8 cellular contexts compared by ENCODE assay signal in the genomic region with DNA sequence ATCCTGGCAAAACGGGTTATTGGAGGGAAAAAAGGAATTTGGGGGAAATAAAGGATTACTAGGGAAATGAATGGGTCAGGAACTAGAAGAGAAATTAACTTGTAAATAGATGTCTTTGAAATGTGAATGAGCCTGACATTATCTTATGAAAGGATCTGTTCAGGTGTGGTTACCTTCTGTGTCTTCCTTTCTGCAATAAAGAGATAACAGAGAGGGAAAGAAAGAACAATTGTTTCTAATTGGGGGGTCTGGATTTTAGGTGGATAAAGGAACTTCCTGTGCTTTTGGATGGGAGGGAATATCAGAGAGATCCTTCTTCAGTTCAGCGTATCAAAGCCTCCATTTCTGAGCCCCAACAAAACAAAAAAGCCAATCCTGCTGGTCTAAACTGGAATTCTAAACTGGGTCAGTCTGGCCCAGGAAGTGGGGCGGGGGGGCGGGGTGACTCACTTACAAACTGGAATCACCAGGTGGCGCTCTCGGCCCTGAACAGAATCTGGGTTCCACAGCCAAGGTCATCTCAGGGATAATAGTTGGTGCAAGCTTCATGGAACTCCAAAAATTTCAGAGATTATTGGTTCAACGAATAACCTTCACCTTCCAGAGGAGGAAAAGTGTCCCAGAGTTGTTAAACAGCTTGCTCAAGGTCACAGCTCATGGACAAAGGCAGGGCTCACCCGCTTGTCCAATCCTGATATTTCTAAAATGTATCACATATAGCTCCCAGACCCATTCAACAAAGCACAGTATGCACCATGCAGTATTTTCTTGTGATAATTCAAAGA. TPM values are rescaled to one million over a fixed set of nuclear protein-coding genes. Genes with fewer than 3 reads are reported as not detected.
A peak's percentile ranks its signal among the peaks of the same experiment; 100 is the strongest.
DNase-seq lines count a peak whose midpoint lies in the region; ATAC-seq and TF ChIP-seq lines count a peak whose summit lies in the region.

No MANE protein-coding gene starts in this region.

- H3K9me3 ChIP-seq in right lobe of liver, result no peaks in the 10 kb centered on the region

- no peaks in the 10 kb centered on the region for H3K9me3 Mint-ChIP-seq in activated CD4-positive, alpha-beta T cell treated with anti-CD3 and anti-CD28 coated beads, Interleukin-2, amount 10 ng/mL, durations not matched to agents 7 days and 5 days

- 7% methylated on average over 8 of the region's 8 CpGs for WGBS in right lobe of liver (ENCODE audit: insufficient coverage, low coverage, low lambda C conversion rate, missing lambda C conversion rate)

- H3K36me3 Mint-ChIP-seq in activated CD4-positive, alpha-beta T cell treated with anti-CD3 and anti-CD28 coated beads, Interleukin-2, amount 10 ng/mL, durations not matched to agents 7 days and 5 days (ENCODE audit: low read depth), result no peaks in the 10 kb centered on the region

- peak; percentile 92 for DNase-seq in GM03348 (ENCODE audit: low spot score)
- DNase-seq in NCI-H446 (lab: John Stamatoyannopoulos, UW), result peak; percentile 30 to 54
- peak; percentile 67 for DNase-seq in activated CD4-positive, alpha-beta T cell treated with anti-CD3 and anti-CD28 coated beads, Interleukin-2, amount 10 ng/mL, durations not matched to agents 7 days and 5 days
- peak; percentile 53 to 82 (median 66) for DNase-seq in dorsolateral prefrontal cortex
- DNase-seq in right lobe of liver, result peak; percentile 69 to 81 (median 75)
- DNase-seq in stimulated activated CD8-positive, alpha-beta memory T cell treated with anti-CD3 and anti-CD28 coated beads, Interleukin-12 subunit alpha, Interleukin-12 subunit beta, amount 100 ng/mL, for 1 hour (ENCODE audit: low read depth), result peak; percentile 49

- H3K27me3 Mint-ChIP-seq in activated CD4-positive, alpha-beta T cell treated with anti-CD3 and anti-CD28 coated beads, Interleukin-2, amount 10 ng/mL, durations not matched to agents 7 days and 5 days, result no peaks in the 10 kb centered on the region

- H3K4me1 Mint-ChIP-seq in activated CD4-positive, alpha-beta T cell treated with anti-CD3 and anti-CD28 coated beads, Interleukin-2, amount 10 ng/mL, durations not matched to agents 7 days and 5 days, result peaks cover 9% of the 10 kb centered on the region

- intact Hi-C loops in dorsolateral prefrontal cortex (cut with DNase I) (loop anchor here (2.0 to 5.0 kb wide), 4 partner anchors 52 to 257 kb away; a partner anchor contains a TSS), right lobe of liver (cut with DNase I) (loop anchor here in 1 of 2 donors (10.0 kb wide), 1 partner anchor 254 kb away; a partner anchor contains a TSS)

- no peak for TF ChIP-seq POLR2A in right lobe of liver (IDR thresholded peaks at IDR 0.05)

- H3K27me3 ChIP-seq in dorsolateral prefrontal cortex, result no peaks in the 10 kb centered on the region
- no peaks in the 10 kb centered on the region for H3K27me3 ChIP-seq in right lobe of liver

- H3K36me3 ChIP-seq in right lobe of liver, result peaks cover 0 to 3% (median 0%) of the 10 kb centered on the region in 4 donors

- no peak overlapping the region for H3K4me3 Mint-ChIP-seq in activated CD4-positive, alpha-beta T cell treated with anti-CD3 and anti-CD28 coated beads, Interleukin-2, amount 10 ng/mL, durations not matched to agents 7 days and 5 days

- ATAC-seq in HG02938 (IDR thresholded peaks at IDR 0.05; ENCODE audit: unreplicated experiment) (peak; percentile 71), right lobe of liver (peak; percentile 80 to 89 (median 86)), GM18873 (IDR thresholded peaks at IDR 0.05; ENCODE audit: low FRiP score, unreplicated experiment) (no peak)

- H3K4me3 ChIP-seq in dorsolateral prefrontal cortex, result peak overlapping the region in 1 of 59 donors; percentile 9
- H3K4me3 ChIP-seq in right lobe of liver, result no peak overlapping the region

- CTCF ChIA-PET in activated CD4-positive, alpha-beta T cell treated with anti-CD3 and anti-CD28 coated beads, Interleukin-2, amount 10 ng/mL, durations not matched to agents 7 days and 5 days (lab: Charles Lee), result interaction anchor here (0.7 to 4.6 kb wide), 7 partner anchors 10 to 256 kb away, joined by 3 to 35 read pairs (median 3); a partner anchor contains a TSS

- peak overlapping the region in 52 of 59 donors; percentile 1 to 89 (median 66) for H3K27ac ChIP-seq in dorsolateral prefrontal cortex
- peak overlapping the region; percentile 37 to 76 (median 50) for H3K27ac ChIP-seq in right lobe of liver

- peaks cover 0 to 41% (median 16%) of the 10 kb centered on the region in 4 donors for H3K4me1 ChIP-seq in right lobe of liver

- POLR2A ChIA-PET in activated CD4-positive, alpha-beta T cell treated with anti-CD3 and anti-CD28 coated beads, Interleukin-2, amount 10 ng/mL, durations not matched to agents 7 days and 5 days (lab: Charles Lee), result interaction anchor here (0.6 kb wide), 1 partner anchor 81 kb away, joined by 3 read pairs; no protein-coding TSS in a partner anchor

- peak overlapping the region; percentile 52 for H3K27ac Mint-ChIP-seq in activated CD4-positive, alpha-beta T cell treated with anti-CD3 and anti-CD28 coated beads, Interleukin-2, amount 10 ng/mL, durations not matched to agents 7 days and 5 days

- peak; percentile 61 to 94 (median 82) for TF ChIP-seq CTCF in dorsolateral prefrontal cortex (IDR thresholded peaks at IDR 0.05 in 54 of 56, conservative IDR thresholded peaks at IDR 0.05 in 2 of 56; ENCODE audit: low read depth in 1 of 56, partially characterized antibody in 56 of 56)
- TF ChIP-seq CTCF in right lobe of liver (IDR thresholded peaks at IDR 0.05), result peak; percentile 29 to 89 (median 85)

RNA-seq across cellular contexts. Expression of a gene that starts 15.2 kb away (rescaled TPM):
- total RNA-seq in activated CD4-positive, alpha-beta T cell treated with anti-CD3 and anti-CD28 coated beads, Interleukin-2, amount 10 ng/mL, durations not matched to agents 7 days and 5 days, result 100 to 1,000 TPM in 1 of 2 experiments, 10 to 100 TPM in 1; 96.3 to 104 TPM
- total RNA-seq in dorsolateral prefrontal cortex, result 1,000 to 10,000 TPM in 2 of 120 experiments, 100 to 1,000 TPM in 118; 437 to 1,009 (median 790) TPM
- total RNA-seq in right lobe of liver, result 100 to 1,000 TPM; 511 to 916 (median 654) TPM

RNA-seq across cellular contexts. Expression of a gene that starts 17.0 kb away (rescaled TPM):
- 1 to 10 TPM; 6.4 to 6.7 TPM for total RNA-seq in activated CD4-positive, alpha-beta T cell treated with anti-CD3 and anti-CD28 coated beads, Interleukin-2, amount 10 ng/mL, durations not matched to agents 7 days and 5 days
- total RNA-seq in dorsolateral prefrontal cortex (10 to 100 TPM in 119 of 120 experiments, 1 to 10 TPM in 1; 9.9 to 40.2 (median 19.8) TPM), right lobe of liver (10 to 100 TPM; 13.1 to 31.3 (median 20.1) TPM)

RNA-seq across cellular contexts. Expression of a gene that starts 59.8 kb away (rescaled TPM):
- total RNA-seq in activated CD4-positive, alpha-beta T cell treated with anti-CD3 and anti-CD28 coated beads, Interleukin-2, amount 10 ng/mL, durations not matched to agents 7 days and 5 days, result 10 to 100 TPM; 44.3 to 46.4 TPM
- total RNA-seq in dorsolateral prefrontal cortex, result 100 to 1,000 TPM; 117 to 328 (median 199) TPM
- 10 to 100 TPM; 27.5 to 73.9 (median 49.0) TPM for total RNA-seq in right lobe of liver

Comparison
In these comparisons a context has a peak if more than half of its experiments do, and no peak if none do; other contexts are left out.
1. DNase-seq: peak in every context shown above with its lines; median percentile 92 in GM03348; 75 in right lobe of liver; 67 in activated CD4-positive, alpha-beta T cell treated with anti-CD3 and anti-CD28 coated beads, Interleukin-2, amount 10 ng/mL, durations not matched to agents 7 days and 5 days; 66 in dorsolateral prefrontal cortex; 49 in stimulated activated CD8-positive, alpha-beta memory T cell treated with anti-CD3 and anti-CD28 coated beads, Interleukin-12 subunit alpha, Interleukin-12 subunit beta, amount 100 ng/mL, for 1 hour; 42 in NCI-H446.
2. RNA of a gene that starts 15.2 kb away (total RNA-seq): 437 to 1,009 TPM in dorsolateral prefrontal cortex and 511 to 916 TPM in right lobe of liver; 96.3 to 104 TPM in activated CD4-positive, alpha-beta T cell treated with anti-CD3 and anti-CD28 coated beads, Interleukin-2, amount 10 ng/mL, durations not matched to agents 7 days and 5 days; every median in the first group is over 4 times any median in the second.